ENCODE assay signal across 7 cellular contexts in genomic region chr4:185204238-185204910, GRCh38. TPM values are rescaled to one million over a fixed set of nuclear protein-coding genes. Genes with fewer than 3 reads are reported as not detected.
A peak's percentile ranks its signal among the peaks of the same experiment; 100 is the strongest.
DNase-seq lines count a peak whose midpoint lies in the region; ATAC-seq and TF ChIP-seq lines count a peak whose summit lies in the region.

No MANE protein-coding gene starts in this region.

- peak overlapping the region; percentile 47; the same call in 1 of the 2 replicates for H3K14ac ChIP-seq in IMR-90 (replicated peaks; ENCODE audit: low read depth, low read length)

- POLR2A ChIA-PET in IMR-90 (lab: Charles Lee; ENCODE audit: unreplicated experiment) (no interaction called here), GM10248 (lab: Yijun Ruan, JAX) (no interaction called here)

- no peak overlapping the region for H2AK9ac ChIP-seq in IMR-90 (replicated peaks; ENCODE audit: low read depth, low read length, poor library complexity)

- H3K9me3 ChIP-seq in IMR-90 (ENCODE audit: control insufficient read depth, insufficient read depth, low read length), result no peaks in the 10 kb centered on the region
- no peaks in the 10 kb centered on the region for H3K9me3 ChIP-seq in ascending aorta
- no peaks in the 10 kb centered on the region for H3K9me3 ChIP-seq in right lobe of liver
- H3K9me3 ChIP-seq in transverse colon, result no peaks in the 10 kb centered on the region

- H4K8ac ChIP-seq in IMR-90 (ENCODE audit: low read depth in 2 of 2, low read length in 2 of 2), result peak overlapping the region in 1 of 2 experiments; percentile 41; a peak in 1 of 4 replicates

- no peaks in the 10 kb centered on the region for H3K27me3 ChIP-seq in GM06990 (replicated peaks; ENCODE audit: control insufficient read depth, insufficient read depth, low read length)
- H3K27me3 ChIP-seq in IMR-90 (ENCODE audit: control insufficient read depth, insufficient read depth, low read length), result no peaks in the 10 kb centered on the region
- H3K27me3 ChIP-seq in ascending aorta, result no peaks in the 10 kb centered on the region
- H3K27me3 ChIP-seq in right lobe of liver, result no peaks in the 10 kb centered on the region
- H3K27me3 ChIP-seq in transverse colon, result no peaks in the 10 kb centered on the region

- in situ Hi-C loops in IMR-90 (cut with MboI; ENCODE audit: low sequenced_read_pairs), result loop anchor here (5.0 kb wide), 1 partner anchor 188 kb away; no protein-coding TSS in a partner anchor
- in situ Hi-C loops in transverse colon (cut with MboI; ENCODE audit: low pct_ligation_motif_present in 1 of 4, low pct_unique_long_range_greater_than_20kb in 1 of 4, low sequenced_read_pairs in 3 of 4), result loop anchor here in 1 of 4 donors (10.0 kb wide), 1 partner anchor 190 kb away; the partner anchor contains the start of genes ANKRD37 and LRP2BP

- peaks cover 4% of the 10 kb centered on the region; the same call in 1 of the 2 replicates for H3K9me1 ChIP-seq in IMR-90 (ENCODE audit: insufficient read depth, low read length)

- H3K9ac ChIP-seq in IMR-90 (ENCODE audit: low read depth, low read length), result peak overlapping the region; percentile 70

- no peak overlapping the region for H3K23ac ChIP-seq in IMR-90 (ENCODE audit: low read depth, low read length)

- TF ChIP-seq RAD21 in IMR-90 (IDR thresholded peaks at IDR 0.05; ENCODE audit: low read length), result no peak

- ATAC-seq in IMR-90 (ENCODE audit: low read depth), result no peak; the same call in 1 of the 2 replicates
- no peak for ATAC-seq in right lobe of liver
- no peak for ATAC-seq in GM19035 (IDR thresholded peaks at IDR 0.05; ENCODE audit: unreplicated experiment)

- peaks cover 7% of the 10 kb centered on the region for H3K4me1 ChIP-seq in IMR-90 (ENCODE audit: control insufficient read depth, insufficient read depth, low read length)
- peaks cover 2 to 20% of the 10 kb centered on the region in 2 donors for H3K4me1 ChIP-seq in ascending aorta
- peaks cover 0 to 40% (median 15%) of the 10 kb centered on the region in 4 donors for H3K4me1 ChIP-seq in right lobe of liver
- H3K4me1 ChIP-seq in transverse colon, result peaks cover 13 to 30% (median 26%) of the 10 kb centered on the region in 4 donors

- H4K20me1 ChIP-seq in IMR-90 (ENCODE audit: insufficient read depth, low read length), result no peaks in the 10 kb centered on the region

- no peak overlapping the region for H4K5ac ChIP-seq in IMR-90 (ENCODE audit: low read depth, low read length)

- H3K36me3 ChIP-seq in GM06990 (ENCODE audit: control insufficient read depth, insufficient read depth, low read length) (peaks cover 2% of the 10 kb centered on the region; the same call in 1 of the 2 replicates), IMR-90 (ENCODE audit: control insufficient read depth, insufficient read depth, low read length) (no peaks in the 10 kb centered on the region; the same call in 1 of the 2 replicates), ascending aorta (no peaks in the 10 kb centered on the region), right lobe of liver (no peaks in the 10 kb centered on the region), transverse colon (no peaks in the 10 kb centered on the region)

- BruUV-seq in IMR-90 (replicated peaks; lab: Mats Ljungman, UMichigan), result no TSS peak

- H3K56ac ChIP-seq in IMR-90 (ENCODE audit: extremely low read depth, insufficient read depth, low read length), result 0 out of 2 replicates have a peak overlapping the region, but pooled peaks have one; percentile 8

- TF ChIP-seq POLR2A in IMR-90 (IDR thresholded peaks at IDR 0.05; ENCODE audit: low read depth, low read length), result no peak
- TF ChIP-seq POLR2A in right lobe of liver (IDR thresholded peaks at IDR 0.05), result no peak
- no peak for TF ChIP-seq POLR2A in transverse colon (IDR thresholded peaks at IDR 0.05)

- no peak overlapping the region; the same call in 1 of the 2 replicates for H3K18ac ChIP-seq in IMR-90 (ENCODE audit: low read depth, low read length)

- TF ChIP-seq CTCF in GM06990 (IDR thresholded peaks at IDR 0.05; ENCODE audit: insufficient read depth, low read length, poor library complexity, severe bottlenecking), result no peak
- no peak for TF ChIP-seq CTCF in IMR-90 (conservative IDR thresholded peaks at IDR 0.05; ENCODE audit: low read depth, low read length)
- TF ChIP-seq CTCF in ascending aorta (IDR thresholded peaks at IDR 0.05), result no peak
- no peak for TF ChIP-seq CTCF in right lobe of liver (IDR thresholded peaks at IDR 0.05)
- TF ChIP-seq CTCF in transverse colon (IDR thresholded peaks at IDR 0.05), result no peak
- no peak for TF ChIP-seq CTCF in GM10248 (IDR thresholded peaks at IDR 0.05; ENCODE audit: control extremely low read depth, extremely low read depth, low read depth, missing control alignments)

- H2AK5ac ChIP-seq in IMR-90 (ENCODE audit: low read depth, low read length), result no peak overlapping the region

- no peak for TF ChIP-seq EP300 in transverse colon (IDR thresholded peaks at IDR 0.05; ENCODE audit: low read depth)

- dilution Hi-C loops in IMR-90 (cut with HindIII; ENCODE audit: low sequenced_read_pairs, unreplicated experiment), result no loop called here

- WGBS in IMR-90 (ENCODE audit: extremely low coverage in 2 of 2, insufficient read length in 1 of 2), 2 experiments, result no CpG with 5 or more reads among the region's 14 CpGs
- 11% methylated on average over 6 of the region's 14 CpGs for WGBS in right lobe of liver (ENCODE audit: insufficient coverage, low coverage, low lambda C conversion rate, missing lambda C conversion rate)
- WGBS in transverse colon (ENCODE audit: low coverage in 1 of 2), 2 donors, result 0 to 4% methylated on average over 5 to 14 of the region's 14 CpGs

- CTCF ChIA-PET in IMR-90 (lab: Yijun Ruan, JAX) (interaction anchor here (0.5 kb wide), 1 partner anchor 27 kb away, joined by 4 read pairs; no protein-coding TSS in a partner anchor), GM10248 (lab: Yijun Ruan, JAX) (interaction anchor here (1.4 kb wide), 1 partner anchor 20 kb away, joined by 4 read pairs; no protein-coding TSS in a partner anchor)

- no peak overlapping the region for H2BK5ac ChIP-seq in IMR-90 (ENCODE audit: low read depth, low read length, poor library complexity, severe bottlenecking)

- H2BK120ac ChIP-seq in IMR-90 (ENCODE audit: low read depth, low read length), result no peak overlapping the region

- no peak overlapping the region for H2BK20ac ChIP-seq in IMR-90 (ENCODE audit: low read depth, low read length)

- no peak overlapping the region for H3K4ac ChIP-seq in IMR-90 (ENCODE audit: low read depth, low read length)

- peaks cover 18 to 35% of the 10 kb centered on the region in 2 experiments for H3K79me1 ChIP-seq in IMR-90 (ENCODE audit: low read depth in 1 of 2, low read length in 2 of 2)

- H3K4me2 ChIP-seq in IMR-90 (ENCODE audit: low read depth, low read length), result peak overlapping the region; percentile 89

- H2AFZ ChIP-seq in IMR-90 (replicated peaks; ENCODE audit: low read length, poor library complexity), result peak overlapping the region; percentile 97

- no peak overlapping the region for H2BK15ac ChIP-seq in IMR-90 (ENCODE audit: low read depth, low read length)

- DNase-seq in GM06990 (ENCODE audit: extremely low read depth, insufficient read length), result no peak
- peak; percentile 21 for DNase-seq in IMR-90
- DNase-seq in ascending aorta (ENCODE audit: low spot score in 2 of 2), result peak in 1 of 2 donors; percentile 49
- DNase-seq in right lobe of liver, result no peak
- DNase-seq in transverse colon, result no peak
- DNase-seq in GM10248 (ENCODE audit: extremely low spot score), result no peak

- peak overlapping the region; percentile 70 for H3K4me3 ChIP-seq in GM06990 (replicated peaks; ENCODE audit: low read depth, low read length)
- peak overlapping the region; percentile 62 for H3K4me3 ChIP-seq in IMR-90 (ENCODE audit: insufficient read depth, low read depth, low read length)
- H3K4me3 ChIP-seq in ascending aorta, result peak overlapping the region; percentile 77 to 83
- peak overlapping the region; percentile 75 to 93 (median 76) for H3K4me3 ChIP-seq in right lobe of liver
- peak overlapping the region; percentile 5 to 80 (median 72) for H3K4me3 ChIP-seq in transverse colon

- intact Hi-C loops in IMR-90 (cut with micrococcal nuclease) (loop anchor here (2.0 kb wide), 1 partner anchor 266 kb away; the partner anchor contains the start of gene CCDC110), ascending aorta (cut with DNase I) (loop anchor here (2.0 to 10.0 kb wide), 4 partner anchors 220 to 990 kb away; partner anchors contain the start of genes CCDC110, CYP4V2 and UFSP2), right lobe of liver (cut with DNase I) (loop anchor here in 1 of 2 donors (10.0 kb wide), 1 partner anchor 190 kb away; the partner anchor contains the start of genes ANKRD37 and LRP2BP), transverse colon (cut with DNase I; ENCODE audit: low total_unique reads) (no loop called here)

- no peak overlapping the region for H4K91ac ChIP-seq in IMR-90 (ENCODE audit: insufficient read depth, low read depth, low read length)

- H3K27ac ChIP-seq in IMR-90 (ENCODE audit: insufficient read depth, low read length), result no peak overlapping the region
- peak overlapping the region; percentile 99 for H3K27ac ChIP-seq in ascending aorta
- peak overlapping the region; percentile 32 to 98 (median 95) for H3K27ac ChIP-seq in right lobe of liver
- peak overlapping the region; percentile 93 to 97 (median 96) for H3K27ac ChIP-seq in transverse colon

TF ChIP-seq in IMR-90, 13 proteins besides CTCF, POLR2A, EP300 and RAD21 (continues in another document):
- TF ChIP-seq SMC3 (IDR thresholded peaks at IDR 0.05; ENCODE audit: low read depth, low read length) (no peak), RCOR1 (IDR thresholded peaks at IDR 0.05; ENCODE audit: insufficient replicate concordance, low read length) (no peak), CHD1 (IDR thresholded peaks at IDR 0.05; ENCODE audit: low read depth, low read length) (no peak), RFX5 (IDR thresholded peaks at IDR 0.05; ENCODE audit: low read depth, low read length) (no peak), FOS (IDR thresholded peaks at IDR 0.05; ENCODE audit: low read depth, low read length) (no peak)

RNA-seq across cellular contexts. Expression of gene CFAP97, which starts 0.6 kb away (rescaled TPM):
- total RNA-seq in IMR-90 (2012; rRNA removed), result 16.0 and 33.9 TPM in 2 replicates
- polyA plus RNA-seq in IMR-90 (2012; rRNA removed), result 12.7 and 14.5 TPM in 2 replicates
- polyA plus RNA-seq in IMR-90 (2012; cell fraction: cytosol; rRNA removed), result 1.5 and 2.1 TPM in 2 replicates
- polyA plus RNA-seq in IMR-90 (2012; cell fraction: nucleus; rRNA removed; ENCODE audit: low replicate concordance), result 0.60 and 8.5 TPM in 2 replicates
- total RNA-seq in ascending aorta, result 27.7 TPM
- 10 to 100 TPM; 11.7 to 25.6 (median 20.5) TPM for total RNA-seq in right lobe of liver
- 10 to 100 TPM in 2 of 4 donors, 1 to 10 TPM in 2; 4.6 to 17.1 (median 9.3) TPM for total RNA-seq in transverse colon

RNA-seq across cellular contexts. Expression of gene SNX25, which starts 5.0 kb away (rescaled TPM):
- total RNA-seq in IMR-90 (2012; rRNA removed) (28.3 and 30.0 TPM in 2 replicates), ascending aorta (18.7 TPM), right lobe of liver (10 to 100 TPM in 4 of 6 experiments, 1 to 10 TPM in 2; 8.0 to 13.0 (median 10.5) TPM), transverse colon (10 to 100 TPM; 17.1 to 68.5 (median 19.5) TPM)
- polyA plus RNA-seq in IMR-90 (2012; rRNA removed), result 9.2 and 11.4 TPM in 2 replicates
- 3.2 and 4.7 TPM in 2 replicates for polyA plus RNA-seq in IMR-90 (2012; cell fraction: cytosol; rRNA removed)
- 2.4 and 9.8 TPM in 2 replicates for polyA plus RNA-seq in IMR-90 (2012; cell fraction: nucleus; rRNA removed; ENCODE audit: low replicate concordance)
